10 cellular contexts compared by ENCODE assay signal in the genomic region with DNA sequence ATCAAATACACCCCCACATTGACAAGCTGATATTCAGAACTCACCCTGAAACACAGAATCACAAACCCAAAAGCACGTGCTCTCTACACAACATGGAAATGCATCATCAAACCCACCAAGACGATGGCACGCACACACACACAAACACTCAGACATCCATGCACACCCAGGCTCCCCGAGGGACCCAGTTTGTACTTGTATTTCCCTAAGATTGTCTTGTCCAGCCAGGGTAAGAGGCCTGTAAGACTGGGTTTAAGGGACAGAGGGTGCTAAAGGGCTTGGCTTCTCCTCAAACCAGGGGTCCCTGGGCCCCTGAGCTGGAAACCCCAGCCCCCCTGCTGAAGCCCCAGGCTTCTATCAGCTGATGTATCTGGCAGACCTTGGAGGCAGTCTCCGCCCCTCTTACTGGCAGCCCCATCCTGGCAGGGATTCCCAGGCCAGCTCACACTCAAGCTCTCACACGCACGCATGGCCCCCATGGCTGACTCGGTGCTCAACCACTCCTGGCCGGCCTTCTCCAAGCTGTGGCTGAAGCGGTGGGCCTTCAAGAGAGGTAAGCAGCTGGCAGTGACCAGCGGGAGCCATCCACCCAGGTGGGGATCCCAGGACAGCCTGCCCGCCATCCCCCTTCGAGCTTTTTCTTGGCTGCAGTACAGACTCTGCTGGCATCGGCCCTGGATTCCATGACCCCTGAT. TPM values are rescaled to one million over a fixed set of nuclear protein-coding genes. Genes with fewer than 3 reads are reported as not detected.
DNase-seq lines count a peak whose midpoint lies in the region; ATAC-seq lines count a peak whose summit lies in the region.
"Had no signal": no experiment of that assay in that cellular context is flagged by ENCODE, and none has a peak within 500 bp of the region (broad histone marks: within the 10 kb centered on the region; RNA-seq: fewer than 3 reads in every experiment).

No MANE protein-coding gene starts in this region.

- CTCF ChIA-PET in activated CD4-positive, alpha-beta T cell treated with anti-CD3 and anti-CD28 coated beads, Interleukin-2, amount 10 ng/mL, durations not matched to agents 7 days and 5 days (lab: Charles Lee): interaction anchor here (1.2 to 3.1 kb wide), 5 partner anchors 11 to 314 kb away, joined by 3 to 16 read pairs (median 4); a partner anchor contains a TSS

- no peak overlapping the region for H3K4me3 Mint-ChIP-seq in activated CD4-positive, alpha-beta T cell treated with anti-CD3 and anti-CD28 coated beads, Interleukin-2, amount 10 ng/mL, durations not matched to agents 7 days and 5 days
- no peak overlapping the region for H3K4me3 Mint-ChIP-seq in activated T-helper 1 cell treated with anti-CD3 and anti-CD28 coated beads, Interleukin-12 subunit alpha, Interleukin-12 subunit beta, Interleukin-2, Interleukin-4 antibody, amounts not matched to agents 30 ng/mL and 10 ng/mL and 1 ng/mL, durations not matched to agents 14 hours and 24 hours and 36 hours
- H3K4me3 Mint-ChIP-seq: activated CD8-positive, alpha-beta memory T cell treated with anti-CD3 and anti-CD28 coated beads, Interleukin-2, amount 10 ng/mL, durations not matched to agents 7 days and 5 days had no signal

- no peak for ATAC-seq in HG03097 (IDR thresholded peaks at IDR 0.05; ENCODE audit: low FRiP score, unreplicated experiment)
- ATAC-seq in GM19351 (IDR thresholded peaks at IDR 0.05; ENCODE audit: unreplicated experiment): no peak

- intact Hi-C loops in activated T-helper 1 cell treated with anti-CD3 and anti-CD28 coated beads, Interleukin-12 subunit alpha, Interleukin-12 subunit beta, Interleukin-2, Interleukin-4 antibody, amounts not matched to agents 30 ng/mL and 10 ng/mL and 1 ng/mL, durations not matched to agents 14 hours and 24 hours and 36 hours (cut with micrococcal nuclease): loop anchor here (10.0 kb wide), 1 partner anchor 440 kb away; no protein-coding TSS in a partner anchor

- no peak for DNase-seq in activated CD4-positive, alpha-beta T cell treated with anti-CD3 and anti-CD28 coated beads, Interleukin-2, amount 10 ng/mL, durations not matched to agents 7 days and 5 days
- DNase-seq in activated CD4-positive, alpha-beta T cell treated with anti-CD3 and anti-CD28 coated beads, Interleukin-2, amount 50 U/mL, for 1 hour: no peak
- DNase-seq in activated T-helper 1 cell treated with anti-CD3 and anti-CD28 coated beads, Interleukin-12 subunit alpha, Interleukin-12 subunit beta, Interleukin-2, Interleukin-4 antibody, amounts not matched to agents 30 ng/mL and 10 ng/mL and 1 ng/mL, durations not matched to agents 14 hours and 24 hours and 36 hours (ENCODE audit: low spot score): no peak
- DNase-seq in hepatic stellate cell (ENCODE audit: low spot score) (peak; percentile 71), stromal cell of bone marrow (ENCODE audit: low read depth) (peak; percentile 58), T-helper 9 cell (no peak)
- DNase-seq: activated CD8-positive, alpha-beta memory T cell treated with anti-CD3 and anti-CD28 coated beads, Interleukin-2, amount 10 ng/mL, durations not matched to agents 7 days and 5 days; gastrocnemius medialis had no signal

- H3K27me3 Mint-ChIP-seq in activated CD4-positive, alpha-beta T cell treated with anti-CD3 and anti-CD28 coated beads, Interleukin-2, amount 10 ng/mL, durations not matched to agents 7 days and 5 days: no peaks in the 10 kb centered on the region
- no peaks in the 10 kb centered on the region for H3K27me3 Mint-ChIP-seq in activated T-helper 1 cell treated with anti-CD3 and anti-CD28 coated beads, Interleukin-12 subunit alpha, Interleukin-12 subunit beta, Interleukin-2, Interleukin-4 antibody, amounts not matched to agents 30 ng/mL and 10 ng/mL and 1 ng/mL, durations not matched to agents 14 hours and 24 hours and 36 hours (ENCODE audit: insufficient read depth)
- H3K27me3 Mint-ChIP-seq: activated CD8-positive, alpha-beta memory T cell treated with anti-CD3 and anti-CD28 coated beads, Interleukin-2, amount 10 ng/mL, durations not matched to agents 7 days and 5 days had no signal

- H3K36me3 Mint-ChIP-seq in activated CD4-positive, alpha-beta T cell treated with anti-CD3 and anti-CD28 coated beads, Interleukin-2, amount 10 ng/mL, durations not matched to agents 7 days and 5 days (ENCODE audit: low read depth): peaks cover 84% of the 10 kb centered on the region
- peaks cover 34% of the 10 kb centered on the region for H3K36me3 Mint-ChIP-seq in activated T-helper 1 cell treated with anti-CD3 and anti-CD28 coated beads, Interleukin-12 subunit alpha, Interleukin-12 subunit beta, Interleukin-2, Interleukin-4 antibody, amounts not matched to agents 30 ng/mL and 10 ng/mL and 1 ng/mL, durations not matched to agents 14 hours and 24 hours and 36 hours (ENCODE audit: low read depth)

- POLR2A ChIA-PET in activated CD4-positive, alpha-beta T cell treated with anti-CD3 and anti-CD28 coated beads, Interleukin-2, amount 10 ng/mL, durations not matched to agents 7 days and 5 days (lab: Charles Lee): interaction anchor here (0.6 kb wide), 1 partner anchor 168 kb away, joined by 6 read pairs; no protein-coding TSS in a partner anchor

- H3K4me1 Mint-ChIP-seq in activated CD4-positive, alpha-beta T cell treated with anti-CD3 and anti-CD28 coated beads, Interleukin-2, amount 10 ng/mL, durations not matched to agents 7 days and 5 days: peaks cover 64% of the 10 kb centered on the region
- peaks cover 38% of the 10 kb centered on the region for H3K4me1 Mint-ChIP-seq in activated T-helper 1 cell treated with anti-CD3 and anti-CD28 coated beads, Interleukin-12 subunit alpha, Interleukin-12 subunit beta, Interleukin-2, Interleukin-4 antibody, amounts not matched to agents 30 ng/mL and 10 ng/mL and 1 ng/mL, durations not matched to agents 14 hours and 24 hours and 36 hours (ENCODE audit: low read depth)

- H3K27ac Mint-ChIP-seq in activated CD4-positive, alpha-beta T cell treated with anti-CD3 and anti-CD28 coated beads, Interleukin-2, amount 10 ng/mL, durations not matched to agents 7 days and 5 days: peak overlapping the region; percentile 68
- H3K27ac Mint-ChIP-seq in activated T-helper 1 cell treated with anti-CD3 and anti-CD28 coated beads, Interleukin-12 subunit alpha, Interleukin-12 subunit beta, Interleukin-2, Interleukin-4 antibody, amounts not matched to agents 30 ng/mL and 10 ng/mL and 1 ng/mL, durations not matched to agents 14 hours and 24 hours and 36 hours: peak overlapping the region; percentile 40
- H3K27ac Mint-ChIP-seq: activated CD8-positive, alpha-beta memory T cell treated with anti-CD3 and anti-CD28 coated beads, Interleukin-2, amount 10 ng/mL, durations not matched to agents 7 days and 5 days had no signal

- peaks cover 12% of the 10 kb centered on the region for H3K9me3 Mint-ChIP-seq in activated CD4-positive, alpha-beta T cell treated with anti-CD3 and anti-CD28 coated beads, Interleukin-2, amount 10 ng/mL, durations not matched to agents 7 days and 5 days
- H3K9me3 Mint-ChIP-seq in activated T-helper 1 cell treated with anti-CD3 and anti-CD28 coated beads, Interleukin-12 subunit alpha, Interleukin-12 subunit beta, Interleukin-2, Interleukin-4 antibody, amounts not matched to agents 30 ng/mL and 10 ng/mL and 1 ng/mL, durations not matched to agents 14 hours and 24 hours and 36 hours: peaks cover 6% of the 10 kb centered on the region

RNA-seq across cellular contexts. Expression of a gene that starts 6.6 kb away (rescaled TPM):
- total RNA-seq in activated CD4-positive, alpha-beta T cell treated with anti-CD3 and anti-CD28 coated beads, Interleukin-2, amount 10 ng/mL, durations not matched to agents 7 days and 5 days: 10 to 100 TPM; 78.3 to 88.2 TPM
- 29.3 and 30.5 TPM in 2 replicates for total RNA-seq in activated T-helper 1 cell treated with anti-CD3 and anti-CD28 coated beads, Interleukin-12 subunit alpha, Interleukin-12 subunit beta, Interleukin-2, Interleukin-4 antibody, amounts not matched to agents 30 ng/mL and 10 ng/mL and 1 ng/mL, durations not matched to agents 14 hours and 24 hours and 36 hours

Comparison
In these comparisons a context has a peak if more than half of its experiments do, and no peak if none do; other contexts are left out.
1. DNase-seq: peak in hepatic stellate cell (single experiment) and stromal cell of bone marrow (single experiment); none in activated CD4-positive, alpha-beta T cell treated with anti-CD3 and anti-CD28 coated beads, Interleukin-2, amount 10 ng/mL, durations not matched to agents 7 days and 5 days (single experiment), activated CD4-positive, alpha-beta T cell treated with anti-CD3 and anti-CD28 coated beads, Interleukin-2, amount 50 U/mL, for 1 hour (single experiment), activated T-helper 1 cell treated with anti-CD3 and anti-CD28 coated beads, Interleukin-12 subunit alpha, Interleukin-12 subunit beta, Interleukin-2, Interleukin-4 antibody, amounts not matched to agents 30 ng/mL and 10 ng/mL and 1 ng/mL, durations not matched to agents 14 hours and 24 hours and 36 hours (single experiment) and T-helper 9 cell (single experiment).